In the genomic region with DNA sequence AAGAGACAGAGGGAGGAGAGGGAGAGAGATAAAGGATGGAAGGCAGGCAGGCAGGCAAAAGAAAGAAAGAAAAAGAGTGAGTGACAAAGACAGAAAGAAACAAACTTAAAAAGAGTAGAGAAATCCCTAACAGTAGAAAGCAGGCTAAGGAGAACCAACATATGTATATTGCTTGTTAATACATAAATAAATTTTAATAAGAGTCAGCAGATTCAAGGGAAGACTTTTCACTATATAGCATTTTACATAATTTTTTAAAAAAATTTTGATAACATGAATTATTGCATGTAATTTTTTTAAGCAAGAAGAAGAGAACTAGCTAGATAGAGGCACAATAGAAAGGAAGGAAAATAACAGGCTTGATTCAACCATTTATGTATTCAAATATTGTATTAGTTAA, we compare ENCODE assay signal across 21 cellular contexts.
"Had no signal": no experiment of that assay in that cellular context is flagged by ENCODE, and none has a peak within 500 bp of the region (broad histone marks: within the 10 kb centered on the region; RNA-seq: fewer than 3 reads in every experiment).

No MANE protein-coding gene starts in this region.

- H3K27ac ChIP-seq: coronary artery, dorsolateral prefrontal cortex, esophagus muscularis mucosa, foreskin keratinocyte, gastroesophageal sphincter, heart right ventricle, left lung, lower lobe of right lung had no signal

- FAIRE-seq: endothelial cell of umbilical vein, frontal cortex, islet of Langerhans, keratinocyte had no signal

- H3K4me1 ChIP-seq: esophagus muscularis mucosa, foreskin keratinocyte, gastroesophageal sphincter, heart right ventricle, left lung, lower lobe of right lung had no signal

- H3K27me3 ChIP-seq: dorsolateral prefrontal cortex, esophagus muscularis mucosa, foreskin keratinocyte, gastroesophageal sphincter, heart right ventricle, left lung had no signal

- DNase-seq: dermis blood vessel endothelial cell; dorsolateral prefrontal cortex; effector CD4-positive, alpha-beta T cell; effector memory CD4-positive, alpha-beta T cell; foreskin keratinocyte; heart right ventricle; hippocampal formation; left cardiac atrium; left lung; left ventricle myocardium superior; lower lobe of right lung; mesenchymal stem cell; mucosa of descending colon; naive B cell had no signal

- H3K9me3 ChIP-seq: esophagus muscularis mucosa, gastroesophageal sphincter, left lung, lower lobe of right lung, mucosa of descending colon had no signal

- H3K4me3 ChIP-seq: coronary artery, dorsolateral prefrontal cortex, esophagus muscularis mucosa, gastroesophageal sphincter, heart right ventricle, left lung, lower lobe of right lung, mucosa of descending colon had no signal

- ATAC-seq: foreskin keratinocyte, gastroesophageal sphincter, heart right ventricle, left cardiac atrium, left lung, left ventricle myocardium superior, lower lobe of right lung, mucosa of descending colon had no signal

- H3K36me3 ChIP-seq: esophagus muscularis mucosa, gastroesophageal sphincter, heart right ventricle, left lung, lower lobe of right lung had no signal
